In genomic region chr1:3442331-3442730, GRCh38 we compare ENCODE assay signal across 21 cellular contexts. TPM values are rescaled to one million over a fixed set of nuclear protein-coding genes. Genes with fewer than 3 reads are reported as not detected.
"Had no signal": no experiment of that assay in that cellular context is flagged by ENCODE, and none has a peak within 500 bp of the region (broad histone marks: within the 10 kb centered on the region; RNA-seq: fewer than 3 reads in every experiment).

No MANE protein-coding gene starts in this region.

- H3K27me3 ChIP-seq: colonic mucosa, ovary, thyroid gland, uterus had no signal

- H3K27ac ChIP-seq: colonic mucosa, foreskin keratinocyte, ovary, stomach, thyroid gland, upper lobe of left lung, uterus had no signal

- ATAC-seq: foreskin keratinocyte; left colon; naive thymus-derived CD4-positive, alpha-beta T cell; right cardiac atrium had no signal

- DNase-seq: colonic mucosa; dermis blood vessel endothelial cell; effector CD4-positive, alpha-beta T cell; endodermal cell; erythroblast; foreskin keratinocyte; immature natural killer cell; left colon; mesendoderm; naive thymus-derived CD4-positive, alpha-beta T cell; nephron progenitor cell; small intestine; stimulated activated CD4-positive, alpha-beta T cell treated with anti-CD3 and anti-CD28 coated beads, Interleukin-12 subunit alpha, Interleukin-12 subunit beta, amount 100 ng/mL, for 4 hours; stimulated activated naive CD4-positive, alpha-beta T cell; stomach; thyroid gland; uterus had no signal

RNA-seq across cellular contexts. Expression of gene ARHGEF16, which starts 12.1 kb away (rescaled TPM):
- total RNA-seq: mononuclear cell had no signal
